16 cellular contexts compared by ENCODE assay signal in genomic region chr16:11685844-11686618, GRCh38. TPM values are rescaled to one million over a fixed set of nuclear protein-coding genes. Genes with fewer than 3 reads are reported as not detected.
DNase-seq lines count a peak whose midpoint lies in the region; ATAC-seq and TF ChIP-seq lines count a peak whose summit lies in the region.
"Had no signal": no experiment of that assay in that cellular context is flagged by ENCODE, and none has a peak within 500 bp of the region (broad histone marks: within the 10 kb centered on the region; RNA-seq: fewer than 3 reads in every experiment).

No MANE protein-coding gene starts in this region.

- DNase-seq in right atrium auricular region (ENCODE audit: low spot score): peak; percentile 23
- no peak for DNase-seq in left ventricle myocardium superior
- no peak for DNase-seq in ascending aorta (ENCODE audit: low spot score in 2 of 2)
- peak; percentile 39 for DNase-seq in mesenteric fat pad (ENCODE audit: low spot score)
- DNase-seq in lower lobe of right lung: no peak
- no peak for DNase-seq in natural killer cell
- no peak for DNase-seq in aorta
- DNase-seq: activated CD4-positive, alpha-beta T cell treated with anti-CD3 and anti-CD28 coated beads for 36 hours; activated CD8-positive, alpha-beta memory T cell treated with anti-CD3 and anti-CD28 coated beads, Interleukin-2, amount 50 U/mL, for 4 hours; activated naive CD4-positive, alpha-beta T cell treated with anti-CD3 and anti-CD28 coated beads, Interleukin-2, amount 10 ng/mL, durations not matched to agents 7 days and 5 days; GDM1; left colon; NCI-H1417 treated with DMSO at 0.1 percent for 48 hours; NK-92 treated with Interleukin-12 subunit alpha and Interleukin-12 subunit beta, amount 100 ng/mL, for 24 hours had no signal

- H3K4me1 ChIP-seq in right atrium auricular region: peaks cover 0 to 52% of the 10 kb centered on the region in 2 donors
- H3K4me1 ChIP-seq in ascending aorta: peaks cover 0 to 35% of the 10 kb centered on the region in 2 donors
- H3K4me1 ChIP-seq in lower lobe of right lung: peaks cover 41% of the 10 kb centered on the region
- H3K4me1 ChIP-seq in aorta (ENCODE audit: control insufficient read depth in 1 of 2, insufficient read depth in 2 of 2, low read length in 2 of 2): peaks cover 0 to 2% of the 10 kb centered on the region in 2 donors

- ATAC-seq in left ventricle myocardium superior: no peak
- ATAC-seq in lower lobe of right lung: no peak
- no peak for ATAC-seq in GM21423 (IDR thresholded peaks at IDR 0.05; ENCODE audit: unreplicated experiment)
- no peak for ATAC-seq in natural killer cell
- no peak for ATAC-seq in aorta (ENCODE audit: low FRiP score)
- ATAC-seq: activated CD4-positive, alpha-beta T cell treated with anti-CD3 and anti-CD28 coated beads for 36 hours; left colon; stimulated activated effector memory CD8-positive, alpha-beta T cell treated with anti-CD3 and anti-CD28 coated beads, Interleukin-12 subunit alpha, Interleukin-12 subunit beta, amount 100 ng/mL, for 72 hours had no signal

- no peak for TF ChIP-seq CTCF in right atrium auricular region (IDR thresholded peaks at IDR 0.05)
- TF ChIP-seq CTCF in ascending aorta (IDR thresholded peaks at IDR 0.05): no peak
- TF ChIP-seq CTCF in lower lobe of right lung (IDR thresholded peaks at IDR 0.05): no peak
- TF ChIP-seq CTCF in natural killer cell (IDR thresholded peaks at IDR 0.05): no peak

- H3K9me3 Mint-ChIP-seq in natural killer cell: no peaks in the 10 kb centered on the region
- H3K9me3 Mint-ChIP-seq: activated naive CD4-positive, alpha-beta T cell treated with anti-CD3 and anti-CD28 coated beads, Interleukin-2, amount 10 ng/mL, durations not matched to agents 7 days and 5 days; stimulated activated effector memory CD8-positive, alpha-beta T cell treated with anti-CD3 and anti-CD28 coated beads, Interleukin-12 subunit alpha, Interleukin-12 subunit beta, amount 100 ng/mL, for 72 hours had no signal

- H3K27me3 Mint-ChIP-seq in natural killer cell (ENCODE audit: low read depth in 2 of 2): no peaks in the 10 kb centered on the region
- H3K27me3 Mint-ChIP-seq: activated CD4-positive, alpha-beta T cell treated with anti-CD3 and anti-CD28 coated beads for 36 hours; activated naive CD4-positive, alpha-beta T cell treated with anti-CD3 and anti-CD28 coated beads, Interleukin-2, amount 10 ng/mL, durations not matched to agents 7 days and 5 days had no signal

- no peak overlapping the region for H3K4me3 Mint-ChIP-seq in natural killer cell
- H3K4me3 Mint-ChIP-seq: activated CD4-positive, alpha-beta T cell treated with anti-CD3 and anti-CD28 coated beads for 36 hours; activated naive CD4-positive, alpha-beta T cell treated with anti-CD3 and anti-CD28 coated beads, Interleukin-2, amount 10 ng/mL, durations not matched to agents 7 days and 5 days; stimulated activated effector memory CD8-positive, alpha-beta T cell treated with anti-CD3 and anti-CD28 coated beads, Interleukin-12 subunit alpha, Interleukin-12 subunit beta, amount 100 ng/mL, for 72 hours had no signal

- H3K27ac Mint-ChIP-seq in natural killer cell: no peak overlapping the region
- H3K27ac Mint-ChIP-seq: activated CD4-positive, alpha-beta T cell treated with anti-CD3 and anti-CD28 coated beads for 36 hours; stimulated activated effector memory CD8-positive, alpha-beta T cell treated with anti-CD3 and anti-CD28 coated beads, Interleukin-12 subunit alpha, Interleukin-12 subunit beta, amount 100 ng/mL, for 72 hours had no signal

- peaks cover 18 to 30% of the 10 kb centered on the region in 2 donors for H3K4me1 Mint-ChIP-seq in natural killer cell

- H3K27me3 ChIP-seq in right atrium auricular region (no peaks in the 10 kb centered on the region), ascending aorta (no peaks in the 10 kb centered on the region), lower lobe of right lung (ENCODE audit: low read depth) (no peaks in the 10 kb centered on the region), aorta (ENCODE audit: control insufficient read depth in 1 of 2, insufficient read depth in 2 of 2, low read length in 1 of 2) (no peaks in the 10 kb centered on the region)

- H3K4me3 ChIP-seq in right atrium auricular region (no peak overlapping the region), ascending aorta (no peak overlapping the region), lower lobe of right lung (no peak overlapping the region), aorta (ENCODE audit: low read length in 2 of 2) (no peak overlapping the region)

- peaks cover 64% of the 10 kb centered on the region for H3K36me3 ChIP-seq in right atrium auricular region
- H3K36me3 ChIP-seq in ascending aorta: peaks cover 27 to 52% of the 10 kb centered on the region in 2 donors
- peaks cover 91% of the 10 kb centered on the region for H3K36me3 ChIP-seq in lower lobe of right lung
- peaks cover 0 to 5% of the 10 kb centered on the region in 2 donors for H3K36me3 ChIP-seq in aorta (ENCODE audit: control insufficient read depth in 1 of 2, insufficient read depth in 2 of 2, low read length in 1 of 2)

- H3K27ac ChIP-seq in right atrium auricular region (no peak overlapping the region), ascending aorta (peak overlapping the region; percentile 14 to 17), lower lobe of right lung (no peak overlapping the region), aorta (ENCODE audit: low read depth in 1 of 2, low read length in 2 of 2) (no peak overlapping the region)

- H3K9me3 ChIP-seq in right atrium auricular region (no peaks in the 10 kb centered on the region), ascending aorta (no peaks in the 10 kb centered on the region), lower lobe of right lung (no peaks in the 10 kb centered on the region), aorta (ENCODE audit: control insufficient read depth, low read length) (no peaks in the 10 kb centered on the region)

- peaks cover 32% of the 10 kb centered on the region for H3K36me3 Mint-ChIP-seq in natural killer cell

- intact Hi-C loops in left ventricle myocardium superior (cut with micrococcal nuclease): no loop called here
- intact Hi-C loops in ascending aorta (cut with DNase I): no loop called here
- intact Hi-C loops in lower lobe of right lung (cut with DNase I): no loop called here
- intact Hi-C loops in natural killer cell (cut with micrococcal nuclease): no loop called here
- intact Hi-C loops in aorta (cut with DNase I): no loop called here

- WGBS in aorta, 2 donors: 59 to 63% methylated on average over 9 of the region's 9 CpGs

RNA-seq across cellular contexts. Expression of gene SNN, which starts 17.8 kb away (rescaled TPM):
- 10 to 100 TPM; 18.9 to 20.0 TPM for total RNA-seq in right atrium auricular region
- total RNA-seq in left ventricle myocardium superior: 22.4 TPM
- total RNA-seq in ascending aorta: 2.1 TPM
- total RNA-seq in mesenteric fat pad: 47.2 TPM
- 25.5 TPM for total RNA-seq in lower lobe of right lung
- total RNA-seq in natural killer cell: 10 to 100 TPM in 2 of 3 donors, 1 to 10 TPM in 1; 5.3 to 20.0 (median 12.5) TPM
- 10 to 100 TPM; 15.1 to 15.9 TPM for total RNA-seq in aorta
- polyA plus RNA-seq in aorta: 10 to 100 TPM; 13.0 to 15.5 TPM

RNA-seq across cellular contexts. Expression of gene TXNDC11, which starts 56.6 kb away (rescaled TPM):
- total RNA-seq in right atrium auricular region: 10 to 100 TPM; 29.5 to 38.1 TPM
- 20.8 TPM for total RNA-seq in left ventricle myocardium superior
- 86.5 TPM for total RNA-seq in ascending aorta
- 51.9 TPM for total RNA-seq in mesenteric fat pad
- 88.2 TPM for total RNA-seq in lower lobe of right lung
- 10 to 100 TPM; 63.4 to 99.2 (median 68.9) TPM for total RNA-seq in natural killer cell
- 10 to 100 TPM; 39.7 to 43.6 TPM for total RNA-seq in aorta
- 10 to 100 TPM; 19.9 to 42.5 TPM for polyA plus RNA-seq in aorta

Comparison
In these comparisons a context has a peak if more than half of its experiments do, and no peak if none do; other contexts are left out.
1. DNase-seq: peak in right atrium auricular region (single experiment) and mesenteric fat pad (single experiment); none in left ventricle myocardium superior (single experiment), ascending aorta (0 of 2), lower lobe of right lung (single experiment), natural killer cell (single experiment) and aorta (0 of 2).
2. H3K27ac ChIP-seq: peak in ascending aorta (2 of 2); none in right atrium auricular region (0 of 2), lower lobe of right lung (single experiment) and aorta (0 of 2).